Comparison of ENCODE assay signal across 15 cellular contexts in genomic region chr2:8215159-8215863, GRCh38.
A peak's percentile ranks its signal among the peaks of the same experiment; 100 is the strongest.
DNase-seq lines count a peak whose midpoint lies in the region; ATAC-seq and TF ChIP-seq lines count a peak whose summit lies in the region.
"Had no signal": no experiment of that assay in that cellular context is flagged by ENCODE, and none has a peak within 500 bp of the region (broad histone marks: within the 10 kb centered on the region; RNA-seq: fewer than 3 reads in every experiment).

No MANE protein-coding gene starts in this region.

- no peak for DNase-seq in activated naive CD8-positive, alpha-beta T cell treated with anti-CD3 and anti-CD28 coated beads, Interleukin-2, amount 50 U/mL, for 24 hours
- no peak for DNase-seq in activated naive CD8-positive, alpha-beta T cell treated with anti-CD3 and anti-CD28 coated beads for 36 hours
- DNase-seq in spleen (no peak), RKO (ENCODE audit: low spot score) (no peak), NCI-H510A (lab: John Stamatoyannopoulos, UW) (no peak), HuH-7.5 (ENCODE audit: low spot score) (no peak)
- DNase-seq: activated CD8-positive, alpha-beta memory T cell treated with anti-CD3 and anti-CD28 coated beads, Interleukin-2, amount 10 ng/mL, durations not matched to agents 7 days and 5 days; foreskin melanocyte; GDM1; mucosa of descending colon had no signal

- H3K4me3 ChIP-seq in spleen: no peak overlapping the region
- H3K4me3 ChIP-seq: mucosa of descending colon, smooth muscle cell, suprapubic skin had no signal

- no peak overlapping the region for H3K4me3 Mint-ChIP-seq in activated naive CD8-positive, alpha-beta T cell treated with anti-CD3 and anti-CD28 coated beads, Interleukin-2, amount 50 U/mL, for 24 hours
- no peak overlapping the region for H3K4me3 Mint-ChIP-seq in activated naive CD8-positive, alpha-beta T cell treated with anti-CD3 and anti-CD28 coated beads for 36 hours
- H3K4me3 Mint-ChIP-seq: activated CD8-positive, alpha-beta memory T cell treated with anti-CD3 and anti-CD28 coated beads, Interleukin-2, amount 10 ng/mL, durations not matched to agents 7 days and 5 days; activated naive CD4-positive, alpha-beta T cell treated with anti-CD3 and anti-CD28 coated beads, Interleukin-2, amount 50 U/mL, for 24 hours had no signal

- H3K9me3 ChIP-seq in spleen: peaks cover 0 to 1% (median 0%) of the 10 kb centered on the region in 8 donors
- H3K9me3 ChIP-seq: suprapubic skin had no signal

- intact Hi-C loops in spleen (cut with DNase I; ENCODE audit: low total_unique reads): no loop called here

- peak overlapping the region; percentile 12 for H3K27ac Mint-ChIP-seq in activated naive CD8-positive, alpha-beta T cell treated with anti-CD3 and anti-CD28 coated beads, Interleukin-2, amount 50 U/mL, for 24 hours
- H3K27ac Mint-ChIP-seq in activated naive CD8-positive, alpha-beta T cell treated with anti-CD3 and anti-CD28 coated beads for 36 hours: no peak overlapping the region
- H3K27ac Mint-ChIP-seq: activated CD8-positive, alpha-beta memory T cell treated with anti-CD3 and anti-CD28 coated beads, Interleukin-2, amount 10 ng/mL, durations not matched to agents 7 days and 5 days; activated naive CD4-positive, alpha-beta T cell treated with anti-CD3 and anti-CD28 coated beads, Interleukin-2, amount 50 U/mL, for 24 hours had no signal

- peaks cover 0 to 11% (median 3%) of the 10 kb centered on the region in 6 donors for H3K4me1 ChIP-seq in spleen

- no peaks in the 10 kb centered on the region for H3K27me3 Mint-ChIP-seq in activated naive CD8-positive, alpha-beta T cell treated with anti-CD3 and anti-CD28 coated beads, Interleukin-2, amount 50 U/mL, for 24 hours
- no peaks in the 10 kb centered on the region for H3K27me3 Mint-ChIP-seq in activated naive CD8-positive, alpha-beta T cell treated with anti-CD3 and anti-CD28 coated beads for 36 hours
- H3K27me3 Mint-ChIP-seq: activated CD8-positive, alpha-beta memory T cell treated with anti-CD3 and anti-CD28 coated beads, Interleukin-2, amount 10 ng/mL, durations not matched to agents 7 days and 5 days; activated naive CD4-positive, alpha-beta T cell treated with anti-CD3 and anti-CD28 coated beads, Interleukin-2, amount 50 U/mL, for 24 hours had no signal

- H3K36me3 Mint-ChIP-seq in activated naive CD8-positive, alpha-beta T cell treated with anti-CD3 and anti-CD28 coated beads, Interleukin-2, amount 50 U/mL, for 24 hours (ENCODE audit: low read depth): no peaks in the 10 kb centered on the region
- no peaks in the 10 kb centered on the region for H3K36me3 Mint-ChIP-seq in activated naive CD8-positive, alpha-beta T cell treated with anti-CD3 and anti-CD28 coated beads for 36 hours
- H3K36me3 Mint-ChIP-seq: activated naive CD4-positive, alpha-beta T cell treated with anti-CD3 and anti-CD28 coated beads, Interleukin-2, amount 50 U/mL, for 24 hours had no signal

- no peaks in the 10 kb centered on the region for H3K9me3 Mint-ChIP-seq in activated naive CD8-positive, alpha-beta T cell treated with anti-CD3 and anti-CD28 coated beads, Interleukin-2, amount 50 U/mL, for 24 hours
- no peaks in the 10 kb centered on the region for H3K9me3 Mint-ChIP-seq in activated naive CD8-positive, alpha-beta T cell treated with anti-CD3 and anti-CD28 coated beads for 36 hours
- H3K9me3 Mint-ChIP-seq: activated naive CD4-positive, alpha-beta T cell treated with anti-CD3 and anti-CD28 coated beads, Interleukin-2, amount 50 U/mL, for 24 hours had no signal

- peaks cover 10% of the 10 kb centered on the region for H3K4me1 Mint-ChIP-seq in activated naive CD8-positive, alpha-beta T cell treated with anti-CD3 and anti-CD28 coated beads, Interleukin-2, amount 50 U/mL, for 24 hours
- H3K4me1 Mint-ChIP-seq in activated naive CD8-positive, alpha-beta T cell treated with anti-CD3 and anti-CD28 coated beads for 36 hours: peaks cover 2% of the 10 kb centered on the region
- H3K4me1 Mint-ChIP-seq: activated naive CD4-positive, alpha-beta T cell treated with anti-CD3 and anti-CD28 coated beads, Interleukin-2, amount 50 U/mL, for 24 hours had no signal

- WGBS in spleen, 5 donors: 84 to 92% (median 85%) methylated on average over 5 of the region's 5 CpGs

- no peaks in the 10 kb centered on the region for H3K36me3 ChIP-seq in spleen
- H3K36me3 ChIP-seq: suprapubic skin had no signal

- H3K27ac ChIP-seq in spleen: peak overlapping the region in 2 of 8 donors; percentile 13 to 14
- H3K27ac ChIP-seq: suprapubic skin had no signal

- ATAC-seq in activated naive CD8-positive, alpha-beta T cell treated with anti-CD3 and anti-CD28 coated beads, Interleukin-2, amount 50 U/mL, for 24 hours: peak; percentile 76
- ATAC-seq in HG02588 (IDR thresholded peaks at IDR 0.05; ENCODE audit: unreplicated experiment): peak; percentile 87
- peak; percentile 94 for ATAC-seq in HG03432 (IDR thresholded peaks at IDR 0.05; ENCODE audit: unreplicated experiment)
- ATAC-seq: activated CD8-positive, alpha-beta memory T cell treated with anti-CD3 and anti-CD28 coated beads, Interleukin-2, amount 10 ng/mL, durations not matched to agents 7 days and 5 days; mucosa of descending colon had no signal

- no peak for TF ChIP-seq CTCF in spleen (IDR thresholded peaks at IDR 0.05 in 8 of 11, conservative IDR thresholded peaks at IDR 0.05 in 3 of 11)

- no peaks in the 10 kb centered on the region for H3K27me3 ChIP-seq in spleen (replicated peaks in 1 of 7)
- H3K27me3 ChIP-seq: suprapubic skin had no signal

- TF ChIP-seq POLR2A in spleen (IDR thresholded peaks at IDR 0.05): no peak
